In genomic region chr3:175512700-175513099, GRCh38 we compare ENCODE assay signal across 31 cellular contexts.
DNase-seq lines count a peak whose midpoint lies in the region; ATAC-seq lines count a peak whose summit lies in the region.
"Had no signal": no experiment of that assay in that cellular context is flagged by ENCODE, and none has a peak within 500 bp of the region (broad histone marks: within the 10 kb centered on the region; RNA-seq: fewer than 3 reads in every experiment).

No MANE protein-coding gene starts in this region.

- CTCF ChIA-PET in activated CD4-positive, alpha-beta memory T cell treated with anti-CD3 and anti-CD28 coated beads, Interleukin-2, amount 10 ng/mL, durations not matched to agents 7 days and 5 days (lab: Charles Lee) = no interaction called here

- intact Hi-C loops in posterior vena cava (cut with DNase I) = no loop called here

- H3K36me3 Mint-ChIP-seq in activated T-cell treated with anti-CD3 and anti-CD28 coated beads, Interleukin-2, amount 50 U/mL, for 72 hours (ENCODE audit: insufficient read depth in 2 of 2) = no peaks in the 10 kb centered on the region
- H3K36me3 Mint-ChIP-seq in activated CD4-positive, alpha-beta memory T cell treated with anti-CD3 and anti-CD28 coated beads, Interleukin-2, amount 10 ng/mL, durations not matched to agents 7 days and 5 days (ENCODE audit: low read depth) = no peaks in the 10 kb centered on the region
- H3K36me3 Mint-ChIP-seq: activated naive CD4-positive, alpha-beta T cell treated with anti-CD3 and anti-CD28 coated beads, Interleukin-2, amount 10 ng/mL, durations not matched to agents 7 days and 5 days; CD8-positive, alpha-beta T cell had no signal

- peaks cover 2% of the 10 kb centered on the region in 2 donors for H3K9me3 Mint-ChIP-seq in activated T-cell treated with anti-CD3 and anti-CD28 coated beads, Interleukin-2, amount 50 U/mL, for 72 hours
- peaks cover 2% of the 10 kb centered on the region for H3K9me3 Mint-ChIP-seq in activated CD4-positive, alpha-beta memory T cell treated with anti-CD3 and anti-CD28 coated beads, Interleukin-2, amount 10 ng/mL, durations not matched to agents 7 days and 5 days
- H3K9me3 Mint-ChIP-seq: H9 had no signal

- no peaks in the 10 kb centered on the region for H3K36me3 ChIP-seq in ectodermal cell (ENCODE audit: control insufficient read depth, insufficient read depth, low read length)
- H3K36me3 ChIP-seq: heart right ventricle, prostate gland, sigmoid colon, transverse colon had no signal

- H3K27ac Mint-ChIP-seq in activated T-cell treated with anti-CD3 and anti-CD28 coated beads, Interleukin-2, amount 50 U/mL, for 72 hours = no peak overlapping the region
- H3K27ac Mint-ChIP-seq in activated CD4-positive, alpha-beta memory T cell treated with anti-CD3 and anti-CD28 coated beads, Interleukin-2, amount 10 ng/mL, durations not matched to agents 7 days and 5 days = no peak overlapping the region
- H3K27ac Mint-ChIP-seq: activated naive CD4-positive, alpha-beta T cell treated with anti-CD3 and anti-CD28 coated beads, Interleukin-2, amount 10 ng/mL, durations not matched to agents 7 days and 5 days; B cell; CD8-positive, alpha-beta T cell; T-helper 17 cell had no signal

- no peaks in the 10 kb centered on the region for H3K27me3 Mint-ChIP-seq in activated T-cell treated with anti-CD3 and anti-CD28 coated beads, Interleukin-2, amount 50 U/mL, for 72 hours (ENCODE audit: low read depth)
- no peaks in the 10 kb centered on the region for H3K27me3 Mint-ChIP-seq in activated CD4-positive, alpha-beta memory T cell treated with anti-CD3 and anti-CD28 coated beads, Interleukin-2, amount 10 ng/mL, durations not matched to agents 7 days and 5 days
- H3K27me3 Mint-ChIP-seq: activated naive CD4-positive, alpha-beta T cell treated with anti-CD3 and anti-CD28 coated beads, Interleukin-2, amount 10 ng/mL, durations not matched to agents 7 days and 5 days; B cell; T-helper 17 cell had no signal

- H3K4me1 Mint-ChIP-seq in activated T-cell treated with anti-CD3 and anti-CD28 coated beads, Interleukin-2, amount 50 U/mL, for 72 hours (ENCODE audit: low read depth) = no peaks in the 10 kb centered on the region
- H3K4me1 Mint-ChIP-seq in activated CD4-positive, alpha-beta memory T cell treated with anti-CD3 and anti-CD28 coated beads, Interleukin-2, amount 10 ng/mL, durations not matched to agents 7 days and 5 days = no peaks in the 10 kb centered on the region
- H3K4me1 Mint-ChIP-seq: activated naive CD4-positive, alpha-beta T cell treated with anti-CD3 and anti-CD28 coated beads, Interleukin-2, amount 10 ng/mL, durations not matched to agents 7 days and 5 days; B cell; T-helper 17 cell had no signal

- no peaks in the 10 kb centered on the region for H3K9me3 ChIP-seq in ectodermal cell (ENCODE audit: control insufficient read depth, low read length)
- H3K9me3 ChIP-seq: prostate gland, SK-N-SH, transverse colon had no signal

- WGBS in ectodermal cell, 2 experiments = 14 to 18% methylated on average over 2 of the region's 2 CpGs

- POLR2A ChIA-PET in activated CD4-positive, alpha-beta memory T cell treated with anti-CD3 and anti-CD28 coated beads, Interleukin-2, amount 10 ng/mL, durations not matched to agents 7 days and 5 days (lab: Charles Lee) = no interaction called here

- DNase-seq in KG1 (lab: John Stamatoyannopoulos, UW) (peak; percentile 51), retina (peak; percentile 56), posterior vena cava (ENCODE audit: low spot score) (no peak), DMS79 treated with DMSO at 0.1 percent for 48 hours (lab: John Stamatoyannopoulos, UW) (no peak)
- DNase-seq in activated T-cell treated with anti-CD3 and anti-CD28 coated beads, Interleukin-2, amount 50 U/mL, for 72 hours = no peak
- no peak for DNase-seq in activated CD4-positive, alpha-beta memory T cell treated with anti-CD3 and anti-CD28 coated beads, Interleukin-2, amount 10 ng/mL, durations not matched to agents 7 days and 5 days
- DNase-seq: activated CD4-positive, alpha-beta T cell treated with anti-CD3 and anti-CD28 coated beads, Interleukin-2, amount 50 U/mL, for 48 hours; activated CD8-positive, alpha-beta memory T cell treated with anti-CD3 and anti-CD28 coated beads, Interleukin-2, amount 50 U/mL, for 4 hours; activated naive CD4-positive, alpha-beta T cell treated with anti-CD3 and anti-CD28 coated beads, Interleukin-2, amount 10 ng/mL, durations not matched to agents 7 days and 5 days; amniotic stem cell; CD8-positive, alpha-beta T cell; DMS 273 treated with DMSO at 0.1 percent for 48 hours; effector memory CD4-positive, alpha-beta T cell; foreskin keratinocyte; H9; heart right ventricle; Karpas-422; left colon; NCI-H1417; NCI-H2029; NCI-H524 treated with DMSO at 0.1 percent for 48 hours; OCI-M1; sigmoid colon; SK-N-SH; stimulated activated CD4-positive, alpha-beta T cell treated with anti-CD3 and anti-CD28 coated beads, Interleukin-4, amount 100 ng/mL, for 24 hours; T-helper 17 cell; transverse colon had no signal

- H3K4me3 Mint-ChIP-seq in activated T-cell treated with anti-CD3 and anti-CD28 coated beads, Interleukin-2, amount 50 U/mL, for 72 hours = no peak overlapping the region
- H3K4me3 Mint-ChIP-seq in activated CD4-positive, alpha-beta memory T cell treated with anti-CD3 and anti-CD28 coated beads, Interleukin-2, amount 10 ng/mL, durations not matched to agents 7 days and 5 days = no peak overlapping the region
- H3K4me3 Mint-ChIP-seq: activated naive CD4-positive, alpha-beta T cell treated with anti-CD3 and anti-CD28 coated beads, Interleukin-2, amount 10 ng/mL, durations not matched to agents 7 days and 5 days; B cell; CD8-positive, alpha-beta T cell; H9; T-helper 17 cell had no signal

- peaks cover 5% of the 10 kb centered on the region for H3K4me1 ChIP-seq in ectodermal cell (ENCODE audit: control insufficient read depth, insufficient read depth, low read length)
- H3K4me1 ChIP-seq: foreskin keratinocyte, heart right ventricle, prostate gland, sigmoid colon, transverse colon had no signal

- H3K27me3 ChIP-seq in ectodermal cell (ENCODE audit: control insufficient read depth, insufficient read depth, low read length, poor library complexity, severe bottlenecking) (no peaks in the 10 kb centered on the region), layer of hippocampus (ENCODE audit: control insufficient read depth, insufficient read depth, low read length) (no peaks in the 10 kb centered on the region)
- H3K27me3 ChIP-seq: foreskin keratinocyte, heart right ventricle, sigmoid colon, transverse colon had no signal

- H3K4me3 ChIP-seq in ectodermal cell (ENCODE audit: insufficient read depth, low read depth, low read length) = no peak overlapping the region
- H3K4me3 ChIP-seq: heart right ventricle, prostate gland, sigmoid colon, transverse colon had no signal

- ATAC-seq in activated T-cell treated with anti-CD3 and anti-CD28 coated beads, Interleukin-2, amount 50 U/mL, for 72 hours (replicated peaks in 1 of 2) = no peak
- ATAC-seq: CD8-positive, alpha-beta T cell; foreskin keratinocyte; heart right ventricle; left colon; T-helper 17 cell had no signal

- H3K27ac ChIP-seq in ectodermal cell (ENCODE audit: insufficient read depth, low read depth, low read length, poor library complexity, severe bottlenecking) = peak overlapping the region; percentile 37
- H3K27ac ChIP-seq in layer of hippocampus (ENCODE audit: low read depth, low read length) = peak overlapping the region; percentile 63
- H3K27ac ChIP-seq: foreskin keratinocyte, heart right ventricle, prostate gland, sigmoid colon, transverse colon had no signal

Comparison
In these comparisons a context has a peak if more than half of its experiments do, and no peak if none do; other contexts are left out.
1. DNase-seq: peak in KG1 (single experiment) and retina (single experiment); none in posterior vena cava (single experiment), DMS79 treated with DMSO at 0.1 percent for 48 hours (single experiment), activated T-cell treated with anti-CD3 and anti-CD28 coated beads, Interleukin-2, amount 50 U/mL, for 72 hours (0 of 2) and activated CD4-positive, alpha-beta memory T cell treated with anti-CD3 and anti-CD28 coated beads, Interleukin-2, amount 10 ng/mL, durations not matched to agents 7 days and 5 days (single experiment).